Comparison of ENCODE assay signal across 26 cellular contexts in the genomic region with DNA sequence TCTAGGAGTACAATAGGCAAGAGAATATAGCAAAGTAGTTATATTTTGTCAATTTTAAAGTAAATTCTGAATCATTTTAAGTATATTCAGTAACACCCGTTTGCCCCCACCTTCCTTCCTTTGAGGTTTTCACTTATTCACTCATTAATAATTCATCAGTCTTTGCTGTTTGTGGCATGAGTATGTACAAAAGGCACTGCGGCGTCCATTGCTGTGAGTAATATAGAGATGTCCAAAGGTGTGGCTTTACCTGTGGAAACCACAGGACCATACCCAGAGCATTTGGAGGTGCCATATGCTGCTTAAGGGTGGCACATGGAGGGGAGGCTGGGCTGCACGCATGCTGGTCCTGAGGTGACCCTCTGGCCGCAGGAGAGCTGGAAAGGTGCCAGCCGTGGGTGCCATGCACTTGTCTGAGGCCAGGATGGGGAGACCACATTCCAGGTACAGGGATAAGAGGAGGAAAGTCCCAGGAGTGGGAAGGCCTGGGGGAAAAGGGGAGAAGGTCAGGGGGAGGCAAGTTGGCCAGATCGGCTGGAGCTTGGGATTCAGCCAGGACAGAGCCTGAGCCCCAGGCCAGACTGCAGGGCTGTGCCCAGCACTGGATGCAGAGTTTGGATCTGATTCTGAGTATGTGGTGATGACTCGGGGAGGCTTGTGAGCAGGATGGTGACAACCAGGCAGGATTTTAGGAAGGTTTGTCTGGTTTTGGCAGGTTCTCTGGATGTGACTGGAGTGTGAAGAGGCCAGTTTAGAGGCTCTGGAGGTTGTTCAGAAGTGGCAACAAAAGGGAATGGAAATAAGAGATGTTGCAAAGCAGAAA.
DNase-seq lines count a peak whose midpoint lies in the region; ATAC-seq and TF ChIP-seq lines count a peak whose summit lies in the region.
"Had no signal": no experiment of that assay in that cellular context is flagged by ENCODE, and none has a peak within 500 bp of the region (broad histone marks: within the 10 kb centered on the region; RNA-seq: fewer than 3 reads in every experiment).

No MANE protein-coding gene starts in this region.

- ATAC-seq in aorta (ENCODE audit: low FRiP score) = peak; percentile 19
- ATAC-seq: activated CD8-positive, alpha-beta T cell treated with anti-CD3 and anti-CD28 coated beads for 36 hours; effector memory CD8-positive, alpha-beta T cell; naive thymus-derived CD4-positive, alpha-beta T cell had no signal

- POLR2A ChIA-PET in CD8-positive, alpha-beta memory T cell (lab: Charles Lee) = no interaction called here

- H3K27me3 ChIP-seq in left ventricle myocardium inferior (ENCODE audit: low read depth) (no peaks in the 10 kb centered on the region), endodermal cell (ENCODE audit: control insufficient read depth, insufficient read depth, low read length, poor library complexity, severe bottlenecking) (no peaks in the 10 kb centered on the region), aorta (ENCODE audit: control insufficient read depth in 1 of 2, insufficient read depth in 2 of 2, low read length in 1 of 2) (no peaks in the 10 kb centered on the region)
- no peaks in the 10 kb centered on the region for H3K27me3 ChIP-seq in CD8-positive, alpha-beta memory T cell (ENCODE audit: insufficient read depth, low read length, poor library complexity, severe bottlenecking)
- H3K27me3 ChIP-seq: BE2C, upper lobe of left lung had no signal

- no peaks in the 10 kb centered on the region for H3K36me3 Mint-ChIP-seq in endodermal cell (ENCODE audit: low read depth)
- no peaks in the 10 kb centered on the region for H3K36me3 Mint-ChIP-seq in activated T-helper 2 cell treated with anti-CD3 and anti-CD28 coated beads, Interferon-gamma antibody, Interleukin-2, Interleukin-4, amounts not matched to agents 10 μg/mL and 5 μg/mL and 100 μg/mL, durations not matched to agents 14 hours and 24 hours and 36 hours (ENCODE audit: low read depth)
- peaks cover 0 to 43% (median 2%) of the 10 kb centered on the region in 3 donors for H3K36me3 Mint-ChIP-seq in CD8-positive, alpha-beta memory T cell

- no peaks in the 10 kb centered on the region for H3K27me3 Mint-ChIP-seq in endodermal cell (ENCODE audit: insufficient read depth)
- H3K27me3 Mint-ChIP-seq in activated T-helper 2 cell treated with anti-CD3 and anti-CD28 coated beads, Interferon-gamma antibody, Interleukin-2, Interleukin-4, amounts not matched to agents 10 μg/mL and 5 μg/mL and 100 μg/mL, durations not matched to agents 14 hours and 24 hours and 36 hours (ENCODE audit: low read depth) = no peaks in the 10 kb centered on the region
- no peaks in the 10 kb centered on the region for H3K27me3 Mint-ChIP-seq in CD8-positive, alpha-beta memory T cell
- H3K27me3 Mint-ChIP-seq: activated CD8-positive, alpha-beta T cell treated with anti-CD3 and anti-CD28 coated beads for 36 hours; effector memory CD8-positive, alpha-beta T cell; naive thymus-derived CD4-positive, alpha-beta T cell had no signal

- intact Hi-C loops in left ventricle myocardium inferior (cut with micrococcal nuclease) (no loop called here), cardiac septum (cut with DNase I) (no loop called here), aorta (cut with DNase I) (loop anchor here in 1 of 2 donors (10.0 kb wide), 1 partner anchor 284 kb away; no protein-coding TSS in a partner anchor)
- intact Hi-C loops in activated T-helper 2 cell treated with anti-CD3 and anti-CD28 coated beads, Interferon-gamma antibody, Interleukin-2, Interleukin-4, amounts not matched to agents 10 μg/mL and 5 μg/mL and 100 μg/mL, durations not matched to agents 14 hours and 24 hours and 36 hours (cut with micrococcal nuclease) = no loop called here

- H3K4me1 Mint-ChIP-seq in endodermal cell = peaks cover 6% of the 10 kb centered on the region
- H3K4me1 Mint-ChIP-seq in activated T-helper 2 cell treated with anti-CD3 and anti-CD28 coated beads, Interferon-gamma antibody, Interleukin-2, Interleukin-4, amounts not matched to agents 10 μg/mL and 5 μg/mL and 100 μg/mL, durations not matched to agents 14 hours and 24 hours and 36 hours (ENCODE audit: low read depth) = no peaks in the 10 kb centered on the region
- H3K4me1 Mint-ChIP-seq in CD8-positive, alpha-beta memory T cell = peaks cover 0 to 5% (median 0%) of the 10 kb centered on the region in 3 donors

- no peak for TF ChIP-seq CTCF in left ventricle myocardium inferior (IDR thresholded peaks at IDR 0.05; ENCODE audit: borderline replicate concordance)
- TF ChIP-seq CTCF in endodermal cell (conservative IDR thresholded peaks at IDR 0.05) = no peak

- 91 to 100% methylated on average over 4 to 7 of the region's 8 CpGs for WGBS in endodermal cell (ENCODE audit: insufficient coverage in 1 of 2, insufficient read length in 1 of 2), 2 experiments
- 11 to 17% methylated on average over 8 of the region's 8 CpGs for WGBS in aorta, 2 donors

- H3K36me3 ChIP-seq in left ventricle myocardium inferior (no peaks in the 10 kb centered on the region), endodermal cell (ENCODE audit: control insufficient read depth, insufficient read depth, low read length) (no peaks in the 10 kb centered on the region), aorta (ENCODE audit: control insufficient read depth in 1 of 2, insufficient read depth in 2 of 2, low read length in 1 of 2) (no peaks in the 10 kb centered on the region)
- no peaks in the 10 kb centered on the region for H3K36me3 ChIP-seq in CD8-positive, alpha-beta memory T cell (ENCODE audit: insufficient read depth, low read length)
- H3K36me3 ChIP-seq: BE2C, upper lobe of left lung had no signal

- no peak overlapping the region for H3K4me3 Mint-ChIP-seq in endodermal cell
- H3K4me3 Mint-ChIP-seq in activated T-helper 2 cell treated with anti-CD3 and anti-CD28 coated beads, Interferon-gamma antibody, Interleukin-2, Interleukin-4, amounts not matched to agents 10 μg/mL and 5 μg/mL and 100 μg/mL, durations not matched to agents 14 hours and 24 hours and 36 hours (ENCODE audit: low read depth) = no peak overlapping the region
- H3K4me3 Mint-ChIP-seq in CD8-positive, alpha-beta memory T cell = no peak overlapping the region
- H3K4me3 Mint-ChIP-seq: activated CD8-positive, alpha-beta T cell treated with anti-CD3 and anti-CD28 coated beads for 36 hours; effector memory CD8-positive, alpha-beta T cell; naive thymus-derived CD4-positive, alpha-beta T cell had no signal

- H3K9me3 ChIP-seq in left ventricle myocardium inferior (replicated peaks) = no peaks in the 10 kb centered on the region
- no peaks in the 10 kb centered on the region for H3K9me3 ChIP-seq in endodermal cell (ENCODE audit: control insufficient read depth, low read length)
- H3K9me3 ChIP-seq in aorta (ENCODE audit: control insufficient read depth, low read length) = no peaks in the 10 kb centered on the region
- H3K9me3 ChIP-seq in CD8-positive, alpha-beta memory T cell (ENCODE audit: low read length) = no peaks in the 10 kb centered on the region
- H3K9me3 ChIP-seq: BE2C, SK-N-SH, upper lobe of left lung had no signal

- H3K27ac Mint-ChIP-seq in endodermal cell = no peak overlapping the region
- H3K27ac Mint-ChIP-seq in activated T-helper 2 cell treated with anti-CD3 and anti-CD28 coated beads, Interferon-gamma antibody, Interleukin-2, Interleukin-4, amounts not matched to agents 10 μg/mL and 5 μg/mL and 100 μg/mL, durations not matched to agents 14 hours and 24 hours and 36 hours = no peak overlapping the region
- peak overlapping the region in 2 of 8 donors; percentile 12 to 87 for H3K27ac Mint-ChIP-seq in CD8-positive, alpha-beta memory T cell
- H3K27ac Mint-ChIP-seq: activated CD8-positive, alpha-beta T cell treated with anti-CD3 and anti-CD28 coated beads for 36 hours; naive thymus-derived CD4-positive, alpha-beta T cell had no signal

- DNase-seq in left ventricle myocardium inferior (no peak), cardiac septum (ENCODE audit: low spot score) (no peak), endodermal cell (peak; percentile 20), medulla oblongata (ENCODE audit: extremely low spot score) (peak; percentile 10), aorta (no peak), NCI-H524 (lab: John Stamatoyannopoulos, UW) (no peak)
- no peak for DNase-seq in activated T-helper 2 cell treated with anti-CD3 and anti-CD28 coated beads, Interferon-gamma antibody, Interleukin-2, Interleukin-4, amounts not matched to agents 10 μg/mL and 5 μg/mL and 100 μg/mL, durations not matched to agents 14 hours and 24 hours and 36 hours (ENCODE audit: low spot score)
- no peak for DNase-seq in CD8-positive, alpha-beta memory T cell
- DNase-seq: 8988T; activated CD4-positive, CD25-positive, alpha-beta regulatory T cell; activated CD8-positive, alpha-beta T cell treated with anti-CD3 and anti-CD28 coated beads for 36 hours; activated naive CD4-positive, alpha-beta T cell; amygdala; BE2C; Calu3; effector memory CD8-positive, alpha-beta T cell; kidney glomerular epithelial cell; naive thymus-derived CD4-positive, alpha-beta T cell; NCI-H1417; NCI-H2107; NCI-H524 treated with DMSO at 0.1 percent for 48 hours; SK-N-SH; stimulated activated CD4-positive, alpha-beta T cell treated with anti-CD3 and anti-CD28 coated beads, Interleukin-1b, Interleukin-23, amount 100 ng/mL, for 48 hours; stimulated activated naive CD4-positive, alpha-beta T cell; T1000; upper lobe of left lung had no signal

- no peak overlapping the region for H3K9ac ChIP-seq in endodermal cell (ENCODE audit: extremely low read depth, low read length, poor library complexity, severe bottlenecking)
- H3K9ac ChIP-seq: SK-N-SH had no signal

- H3K27ac ChIP-seq in left ventricle myocardium inferior (replicated peaks) (peak overlapping the region; percentile 29), endodermal cell (ENCODE audit: low read depth, low read length) (no peak overlapping the region), aorta (ENCODE audit: low read depth in 1 of 2, low read length in 2 of 2) (no peak overlapping the region)
- no peak overlapping the region for H3K27ac ChIP-seq in CD8-positive, alpha-beta memory T cell (ENCODE audit: low read depth, low read length)
- H3K27ac ChIP-seq: upper lobe of left lung had no signal

- H3K4me1 ChIP-seq in left ventricle myocardium inferior (peaks cover 31% of the 10 kb centered on the region), endodermal cell (ENCODE audit: control insufficient read depth, insufficient read depth, low read length) (no peaks in the 10 kb centered on the region), aorta (ENCODE audit: control insufficient read depth in 1 of 2, insufficient read depth in 2 of 2, low read length in 2 of 2) (peaks cover 4 to 12% of the 10 kb centered on the region in 2 donors)
- H3K4me1 ChIP-seq in CD8-positive, alpha-beta memory T cell (ENCODE audit: insufficient read depth, low read length) = no peaks in the 10 kb centered on the region
- H3K4me1 ChIP-seq: BE2C, upper lobe of left lung had no signal

- H3K4me3 ChIP-seq in left ventricle myocardium inferior (no peak overlapping the region), endodermal cell (ENCODE audit: low read length) (no peak overlapping the region), aorta (ENCODE audit: low read length in 2 of 2) (no peak overlapping the region)
- no peak overlapping the region for H3K4me3 ChIP-seq in CD8-positive, alpha-beta memory T cell (ENCODE audit: low read length)
- H3K4me3 ChIP-seq: upper lobe of left lung had no signal

- no peaks in the 10 kb centered on the region for H3K9me3 Mint-ChIP-seq in endodermal cell
- no peaks in the 10 kb centered on the region for H3K9me3 Mint-ChIP-seq in activated T-helper 2 cell treated with anti-CD3 and anti-CD28 coated beads, Interferon-gamma antibody, Interleukin-2, Interleukin-4, amounts not matched to agents 10 μg/mL and 5 μg/mL and 100 μg/mL, durations not matched to agents 14 hours and 24 hours and 36 hours
- peaks cover 0 to 58% (median 0%) of the 10 kb centered on the region in 5 donors for H3K9me3 Mint-ChIP-seq in CD8-positive, alpha-beta memory T cell
- H3K9me3 Mint-ChIP-seq: activated CD8-positive, alpha-beta T cell treated with anti-CD3 and anti-CD28 coated beads for 36 hours; effector memory CD8-positive, alpha-beta T cell had no signal

- CTCF ChIA-PET in CD8-positive, alpha-beta memory T cell (lab: Charles Lee) = no interaction called here

Comparison
In these comparisons a context has a peak if more than half of its experiments do, and no peak if none do; other contexts are left out.
1. DNase-seq: peak in endodermal cell (single experiment) and medulla oblongata (single experiment); none in left ventricle myocardium inferior (single experiment), cardiac septum (single experiment), aorta (0 of 2), NCI-H524 (0 of 2), activated T-helper 2 cell treated with anti-CD3 and anti-CD28 coated beads, Interferon-gamma antibody, Interleukin-2, Interleukin-4, amounts not matched to agents 10 μg/mL and 5 μg/mL and 100 μg/mL, durations not matched to agents 14 hours and 24 hours and 36 hours (single experiment) and CD8-positive, alpha-beta memory T cell (0 of 5).